In genomic region chr11:18012906-18013781, GRCh38 we compare ENCODE assay signal across 8 cellular contexts. TPM values are rescaled to one million over a fixed set of nuclear protein-coding genes. Genes with fewer than 3 reads are reported as not detected.
DNase-seq lines count a peak whose midpoint lies in the region; ATAC-seq and TF ChIP-seq lines count a peak whose summit lies in the region.

TSS of gene SERGEF (minus strand) at chr11:18013047. CDS start at chr11:18013010, 37 bp downstream.

- no peaks in the 10 kb centered on the region for H3K9me2 ChIP-seq in Loucy (replicated peaks; ENCODE audit: low read depth, low read length)
- no peaks in the 10 kb centered on the region for H3K9me2 ChIP-seq in neural cell (ENCODE audit: insufficient read depth, low read length)

- H3K4me2 ChIP-seq in Loucy (ENCODE audit: low read depth, low read length, poor library complexity, severe bottlenecking) (peak within 1 kb of the TSS; percentile 88), neural cell (ENCODE audit: low read length) (peak within 1 kb of the TSS; percentile 81)

- WGBS in stomach, 5 donors, result 0 to 1% (median 0%) methylated on average over 49 to 93 of the region's 93 CpGs

- peak within 1 kb of the TSS; percentile 91 for H3K27ac Mint-ChIP-seq in activated T-helper 2 cell treated with anti-CD3 and anti-CD28 coated beads, Interferon-gamma antibody, Interleukin-2, Interleukin-4, amounts not matched to agents 10 μg/mL and 5 μg/mL and 100 μg/mL, durations not matched to agents 14 hours and 24 hours and 36 hours

- peak; percentile 87 for ATAC-seq in RWPE2 (ENCODE audit: low read depth)

- peak in 1 of 4 donors; percentile 51 for TF ChIP-seq POLR2A in stomach (IDR thresholded peaks at IDR 0.05)

- H3K4me3 ChIP-seq in H7 (ENCODE audit: insufficient read depth, low read depth, low read length), result peak within 1 kb of the TSS; percentile 78
- H3K4me3 ChIP-seq in Loucy (ENCODE audit: low read length, poor library complexity, severe bottlenecking), result peak within 1 kb of the TSS; percentile 86
- peak within 1 kb of the TSS; percentile 52 for H3K4me3 ChIP-seq in RWPE2 (ENCODE audit: severe bottlenecking)
- peak within 1 kb of the TSS; percentile 81 for H3K4me3 ChIP-seq in fibroblast of the aortic adventitia (ENCODE audit: low read depth, low read length)
- peak within 1 kb of the TSS; percentile 97 for H3K4me3 ChIP-seq in neural cell (ENCODE audit: low read length)
- H3K4me3 ChIP-seq in stomach, result peak within 1 kb of the TSS; percentile 65 to 79 (median 70)

- peak within 1 kb of the TSS; percentile 99 for H3K4me3 Mint-ChIP-seq in activated T-helper 2 cell treated with anti-CD3 and anti-CD28 coated beads, Interferon-gamma antibody, Interleukin-2, Interleukin-4, amounts not matched to agents 10 μg/mL and 5 μg/mL and 100 μg/mL, durations not matched to agents 14 hours and 24 hours and 36 hours (ENCODE audit: low read depth)

- no peaks in the 10 kb centered on the region for H4K20me1 ChIP-seq in Loucy (ENCODE audit: insufficient read depth, low read length, poor library complexity, severe bottlenecking)
- no peaks in the 10 kb centered on the region for H4K20me1 ChIP-seq in neural cell (ENCODE audit: insufficient read depth)

- H2AFZ ChIP-seq in Loucy (ENCODE audit: low read length), result peak within 1 kb of the TSS; percentile 89
- H2AFZ ChIP-seq in neural cell (ENCODE audit: low read depth, low read length), result peak within 1 kb of the TSS; percentile 90

- intact Hi-C loops in activated T-helper 2 cell treated with anti-CD3 and anti-CD28 coated beads, Interferon-gamma antibody, Interleukin-2, Interleukin-4, amounts not matched to agents 10 μg/mL and 5 μg/mL and 100 μg/mL, durations not matched to agents 14 hours and 24 hours and 36 hours (cut with micrococcal nuclease), result loop anchor here (1.0 to 10.0 kb wide), 6 partner anchors 93 to 936 kb away; partner anchors contain the start of genes GTF2H1, HPS5, RPS13 and SAAL1
- intact Hi-C loops in stomach (cut with DNase I; ENCODE audit: low total_unique reads), result loop anchor here (10.0 kb wide), 1 partner anchor 92 kb away; the partner anchor contains the start of gene SAAL1

- H3K9me3 ChIP-seq in Loucy (ENCODE audit: insufficient read depth, low read depth, low read length) (no peaks in the 10 kb centered on the region), RWPE2 (ENCODE audit: severe bottlenecking) (no peaks in the 10 kb centered on the region), neural cell (ENCODE audit: low read length) (no peaks in the 10 kb centered on the region), stomach (no peaks in the 10 kb centered on the region)

- H3K36me3 ChIP-seq in H7 (replicated peaks; ENCODE audit: control insufficient read depth, insufficient read depth, low read length) (no peaks in the 10 kb centered on the region), Loucy (ENCODE audit: insufficient read depth, low read length) (no peaks in the 10 kb centered on the region), RWPE2 (ENCODE audit: low read depth) (no peaks in the 10 kb centered on the region), neural cell (ENCODE audit: insufficient read depth, low read length) (no peaks in the 10 kb centered on the region), stomach (no peaks in the 10 kb centered on the region)

- H3K27me3 ChIP-seq in H7 (ENCODE audit: control insufficient read depth, insufficient read depth, low read length), result peaks cover 12% of the 10 kb centered on the region; the same call in 1 of the 2 replicates
- H3K27me3 ChIP-seq in Loucy (ENCODE audit: insufficient read depth, low read length, poor library complexity, severe bottlenecking), result no peaks in the 10 kb centered on the region
- H3K27me3 ChIP-seq in RWPE2 (ENCODE audit: insufficient read depth, poor library complexity, severe bottlenecking), result no peaks in the 10 kb centered on the region
- no peaks in the 10 kb centered on the region for H3K27me3 ChIP-seq in neural cell (ENCODE audit: insufficient read depth, low read depth, low read length)
- no peaks in the 10 kb centered on the region for H3K27me3 ChIP-seq in stomach

- H3K27ac ChIP-seq in RWPE2 (ENCODE audit: poor library complexity, severe bottlenecking), result peak within 1 kb of the TSS; percentile 19
- H3K27ac ChIP-seq in neural cell (ENCODE audit: low read length), result peak within 1 kb of the TSS; percentile 82
- H3K27ac ChIP-seq in stomach, result peak within 1 kb of the TSS; percentile 82 to 91 (median 89)

- TF ChIP-seq EP300 in neural cell (conservative IDR thresholded peaks at IDR 0.05; ENCODE audit: poor library complexity, severe bottlenecking) (peak; percentile 28), stomach (IDR thresholded peaks at IDR 0.05) (no peak)

- H3F3A ChIP-seq in Loucy (ENCODE audit: low read depth), result peaks cover 8% of the 10 kb centered on the region; the same call in 1 of the 2 replicates
- H3F3A ChIP-seq in neural cell (ENCODE audit: insufficient read depth, low read length, poor library complexity, severe bottlenecking), result no peaks in the 10 kb centered on the region

- H3K9me3 Mint-ChIP-seq in activated T-helper 2 cell treated with anti-CD3 and anti-CD28 coated beads, Interferon-gamma antibody, Interleukin-2, Interleukin-4, amounts not matched to agents 10 μg/mL and 5 μg/mL and 100 μg/mL, durations not matched to agents 14 hours and 24 hours and 36 hours, result no peaks in the 10 kb centered on the region

- peaks cover 33% of the 10 kb centered on the region for H3K4me1 Mint-ChIP-seq in activated T-helper 2 cell treated with anti-CD3 and anti-CD28 coated beads, Interferon-gamma antibody, Interleukin-2, Interleukin-4, amounts not matched to agents 10 μg/mL and 5 μg/mL and 100 μg/mL, durations not matched to agents 14 hours and 24 hours and 36 hours (ENCODE audit: low read depth)

- TF ChIP-seq CTCF in Loucy (conservative IDR thresholded peaks at IDR 0.05; ENCODE audit: low read length) (no peak), RWPE2 (IDR thresholded peaks at IDR 0.05; ENCODE audit: poor library complexity, severe bottlenecking) (peak; percentile 6), fibroblast of the aortic adventitia (IDR thresholded peaks at IDR 0.05; ENCODE audit: insufficient read depth, low read length) (no peak), neural cell (IDR thresholded peaks at IDR 0.05; ENCODE audit: poor library complexity, severe bottlenecking) (peak; percentile 62), stomach (IDR thresholded peaks at IDR 0.05) (peak in 4 of 7 experiments; percentile 1 to 65 (median 25))

- peak; percentile 93 for DNase-seq in ELF-1 (ENCODE audit: low read depth, low spot score)
- DNase-seq in H7, result peak; percentile 97
- peak; percentile 90 for DNase-seq in RWPE2 (ENCODE audit: low spot score)
- peak; percentile 93 for DNase-seq in activated T-helper 2 cell treated with anti-CD3 and anti-CD28 coated beads, Interferon-gamma antibody, Interleukin-2, Interleukin-4, amounts not matched to agents 10 μg/mL and 5 μg/mL and 100 μg/mL, durations not matched to agents 14 hours and 24 hours and 36 hours (ENCODE audit: low spot score)
- DNase-seq in fibroblast of the aortic adventitia (ENCODE audit: low read depth), result peak; percentile 77
- peak; percentile 97 for DNase-seq in stomach

- H3K79me2 ChIP-seq in Loucy (ENCODE audit: insufficient read depth, low read length) (peaks cover 16% of the 10 kb centered on the region), neural cell (replicated peaks; ENCODE audit: insufficient read depth, low read length) (peaks cover 6% of the 10 kb centered on the region)

- H3K27me3 Mint-ChIP-seq in activated T-helper 2 cell treated with anti-CD3 and anti-CD28 coated beads, Interferon-gamma antibody, Interleukin-2, Interleukin-4, amounts not matched to agents 10 μg/mL and 5 μg/mL and 100 μg/mL, durations not matched to agents 14 hours and 24 hours and 36 hours (ENCODE audit: low read depth), result no peaks in the 10 kb centered on the region

- peak within 1 kb of the TSS; percentile 73 for H3K9ac ChIP-seq in Loucy (ENCODE audit: low read depth, low read length, poor library complexity, severe bottlenecking)
- peak within 1 kb of the TSS; percentile 92 for H3K9ac ChIP-seq in neural cell (ENCODE audit: low read length)

- peaks cover 21% of the 10 kb centered on the region for H3K4me1 ChIP-seq in Loucy (ENCODE audit: insufficient read depth, low read length, poor library complexity, severe bottlenecking)
- H3K4me1 ChIP-seq in RWPE2 (ENCODE audit: insufficient read depth, poor library complexity, severe bottlenecking), result no peaks in the 10 kb centered on the region
- H3K4me1 ChIP-seq in stomach, result peaks cover 0 to 18% (median 17%) of the 10 kb centered on the region in 4 donors

- TF ChIP-seq RAD21 in neural cell (conservative IDR thresholded peaks at IDR 0.05), result no peak

- H3K36me3 Mint-ChIP-seq in activated T-helper 2 cell treated with anti-CD3 and anti-CD28 coated beads, Interferon-gamma antibody, Interleukin-2, Interleukin-4, amounts not matched to agents 10 μg/mL and 5 μg/mL and 100 μg/mL, durations not matched to agents 14 hours and 24 hours and 36 hours (ENCODE audit: low read depth), result peaks cover 3% of the 10 kb centered on the region

TF ChIP-seq in neural cell, 6 proteins besides CTCF, POLR2A, EP300 and RAD21 (continues in another document):
- TF ChIP-seq POLR2AphosphoS5 (IDR thresholded peaks at IDR 0.05), result peak; percentile 76
- peak; percentile 56 for TF ChIP-seq MXI1 (conservative IDR thresholded peaks at IDR 0.05; ENCODE audit: poor library complexity, severe bottlenecking)
- TF ChIP-seq SMC3 (conservative IDR thresholded peaks at IDR 0.05; ENCODE audit: poor library complexity), result peak; percentile 26

RNA-seq across cellular contexts. Expression of gene SERGEF, which starts in this region (rescaled TPM):
- total RNA-seq in H7 (2014; rRNA removed; shearing (Covaris generic)), result 16.5 and 26.3 TPM in 2 replicates
- 39.5 and 43.9 TPM in 2 replicates for total RNA-seq in activated T-helper 2 cell treated with anti-CD3 and anti-CD28 coated beads, Interferon-gamma antibody, Interleukin-2, Interleukin-4, amounts not matched to agents 10 μg/mL and 5 μg/mL and 100 μg/mL, durations not matched to agents 14 hours and 24 hours and 36 hours
- total RNA-seq in fibroblast of the aortic adventitia (ENCODE audit: low replicate concordance) (16.9 and 20.7 TPM in 2 replicates), stomach (100 to 1,000 TPM in 1 of 5 donors, 10 to 100 TPM in 2, 1 to 10 TPM in 1, not detected in 1; 9.3 to 158 (median 20.5) TPM)
- polyA plus RNA-seq in neural cell (49.6 and 60.0 TPM in 2 replicates), stomach (100 to 1,000 TPM in 1 of 3 donors, 10 to 100 TPM in 2; 73.5 to 101 (median 86.0) TPM)
- 50.6 TPM in 2 replicates for polyA minus RNA-seq in neural cell

Comparison
In these comparisons a context has a peak if more than half of its experiments do, and no peak if none do; other contexts are left out.
1. Peak in every context shown above with its lines: DNase-seq, ATAC-seq, H3K4me3 ChIP-seq and H3K27ac ChIP-seq.
2. CTCF ChIP-seq: peak in RWPE2 (single experiment), neural cell (single experiment) and stomach (4 of 7); none in Loucy (single experiment) and fibroblast of the aortic adventitia (single experiment).
3. H3K27ac ChIP-seq: peak in every context shown above with its lines; median percentile 89 in stomach; 82 in neural cell; 19 in RWPE2.